In the genomic region with DNA sequence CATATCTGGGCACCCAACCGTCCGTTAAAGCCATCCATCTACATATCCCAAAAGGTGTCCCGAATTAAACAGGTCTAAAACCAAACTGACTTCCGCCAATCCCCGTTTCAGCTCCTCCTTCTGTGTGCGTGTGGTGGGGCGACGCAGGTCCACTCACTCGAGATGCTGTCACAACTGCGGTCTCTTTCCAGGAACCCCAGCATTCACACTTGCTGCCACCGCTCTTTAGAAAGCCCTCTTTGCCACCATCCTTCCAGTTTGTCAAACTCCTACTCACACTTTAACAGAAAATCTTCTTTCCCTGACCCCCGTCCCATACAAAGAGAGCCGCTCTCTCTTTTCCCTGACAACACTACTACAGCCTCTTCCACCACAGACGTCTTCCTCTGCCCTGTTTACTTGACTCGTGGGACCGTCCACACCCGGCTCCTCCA, we compare ENCODE assay signal across 6 cellular contexts. TPM values are rescaled to one million over a fixed set of nuclear protein-coding genes. Genes with fewer than 3 reads are reported as not detected.
DNase-seq lines count a peak whose midpoint lies in the region; TF ChIP-seq lines count a peak whose summit lies in the region.

No MANE protein-coding gene starts in this region.

- no peak overlapping the region for H2AFZ ChIP-seq in neuron (ENCODE audit: low read depth, low read length)

- CTCF ChIA-PET in MCF 10A (lab: Yijun Ruan, JAX), result interaction anchor here (0.6 to 1.9 kb wide), 17 partner anchors 11 to 486 kb away, joined by 3 to 15 read pairs (median 5); partner anchors contain the start of genes SLC25A1 and TSSK2

- H3K27ac ChIP-seq in left ventricle myocardium inferior (replicated peaks), result peak overlapping the region; percentile 78

- no peak for DNase-seq in left ventricle myocardium inferior
- no peak for DNase-seq in cardiac septum (ENCODE audit: low spot score)
- DNase-seq in MCF 10A (ENCODE audit: unreplicated experiment), result no peak
- no peak for DNase-seq in GM13976 (ENCODE audit: low spot score)
- DNase-seq in DMS 273 treated with DMSO at 0.1 percent for 48 hours (lab: John Stamatoyannopoulos, UW), result no peak

- H3K4me1 ChIP-seq in left ventricle myocardium inferior (peaks cover 27% of the 10 kb centered on the region), neuron (ENCODE audit: insufficient read depth, low read length) (peaks cover 4% of the 10 kb centered on the region)

- no peaks in the 10 kb centered on the region for H3K9me3 Mint-ChIP-seq in MCF 10A (ENCODE audit: unreplicated experiment)

- TSS peak; percentile 67 for BruUV-seq in MCF 10A (replicated peaks; lab: Mats Ljungman, UMichigan)

- TF ChIP-seq CTCF in left ventricle myocardium inferior (IDR thresholded peaks at IDR 0.05; ENCODE audit: borderline replicate concordance), result no peak
- no peak for TF ChIP-seq CTCF in MCF 10A (IDR thresholded peaks at IDR 0.05; ENCODE audit: unreplicated experiment)
- TF ChIP-seq CTCF in GM13976 (IDR thresholded peaks at IDR 0.05; ENCODE audit: borderline replicate concordance, control extremely low read depth, extremely low read depth, insufficient read depth, missing control alignments), result no peak

- peaks cover 38% of the 10 kb centered on the region for H3K36me3 ChIP-seq in left ventricle myocardium inferior
- H3K36me3 ChIP-seq in neuron (ENCODE audit: insufficient read depth, low read length), result peaks cover 36% of the 10 kb centered on the region

- POLR2A ChIA-PET in MCF 10A (lab: Yijun Ruan, JAX), result interaction anchor here (0.5 to 2.9 kb wide), 17 partner anchors 9 to 399 kb away, joined by 3 to 30 read pairs (median 5); partner anchors contain the start of genes CDC45, CLTCL1, DGCR2 and HIRA

- H3K27me3 ChIP-seq in left ventricle myocardium inferior (ENCODE audit: low read depth), result peaks cover 21% of the 10 kb centered on the region
- peaks cover 30% of the 10 kb centered on the region for H3K27me3 ChIP-seq in neuron (ENCODE audit: insufficient read depth, low read length)

- H3K4me3 ChIP-seq in left ventricle myocardium inferior (peak overlapping the region; percentile 87), neuron (ENCODE audit: low read length) (peak overlapping the region; percentile 96)

- H3K9me3 ChIP-seq in left ventricle myocardium inferior (replicated peaks), result no peaks in the 10 kb centered on the region
- peaks cover 4% of the 10 kb centered on the region for H3K9me3 ChIP-seq in neuron (ENCODE audit: low read length)

- in situ Hi-C loops in GM13976 (cut with MboI; ENCODE audit: low sequenced_read_pairs, unreplicated experiment), result no loop called here

- intact Hi-C loops in left ventricle myocardium inferior (cut with micrococcal nuclease) (no loop called here), cardiac septum (cut with DNase I) (loop anchor here (1.0 to 10.0 kb wide), 5 partner anchors 22 to 491 kb away; partner anchors contain the start of genes CDC45, DGCR2, SLC25A1 and UFD1), MCF 10A (cut with micrococcal nuclease) (loop anchor here (1.0 kb wide), 1 partner anchor 335 kb away; the partner anchor contains the start of genes CDC45 and UFD1)

- peak overlapping the region; percentile 99 for H3K27ac Mint-ChIP-seq in MCF 10A (ENCODE audit: low read depth, unreplicated experiment)

- H3K27me3 Mint-ChIP-seq in MCF 10A (ENCODE audit: insufficient read depth, unreplicated experiment), result no peaks in the 10 kb centered on the region

- H3K4me1 Mint-ChIP-seq in MCF 10A (ENCODE audit: insufficient read depth, unreplicated experiment), result peaks cover 11% of the 10 kb centered on the region

- H3K36me3 Mint-ChIP-seq in MCF 10A (ENCODE audit: insufficient read depth, unreplicated experiment), result peaks cover 38% of the 10 kb centered on the region

- peak overlapping the region; percentile 100 for H3K4me3 Mint-ChIP-seq in MCF 10A (ENCODE audit: unreplicated experiment)

RNA-seq across cellular contexts. Expression of gene ESS2, which starts 0.5 kb away (rescaled TPM):
- total RNA-seq in left ventricle myocardium inferior (9.5 TPM), cardiac septum (11.0 TPM), MCF 10A (2022) (12.4 and 18.1 TPM in 2 replicates)

RNA-seq across cellular contexts. Expression of gene GSC2, which starts 6.1 kb away (rescaled TPM):
- not detected for total RNA-seq in left ventricle myocardium inferior
- total RNA-seq in cardiac septum, result not detected
- not detected in 2 replicates for total RNA-seq in MCF 10A (2022)

RNA-seq across cellular contexts. Expression of gene TSSK2, which starts 12.9 kb away (rescaled TPM):
- not detected for total RNA-seq in left ventricle myocardium inferior
- not detected for total RNA-seq in cardiac septum
- not detected in 2 replicates for total RNA-seq in MCF 10A (2022)

RNA-seq across cellular contexts. Expression of gene DGCR2, which starts 21.8 kb away (rescaled TPM):
- total RNA-seq in left ventricle myocardium inferior, result 33.0 TPM
- 35.2 TPM for total RNA-seq in cardiac septum
- 41.2 and 50.1 TPM in 2 replicates for total RNA-seq in MCF 10A (2022)

RNA-seq across cellular contexts. Expression of gene SLC25A1, which starts 34.6 kb away (rescaled TPM):
- 20.9 TPM for total RNA-seq in left ventricle myocardium inferior
- total RNA-seq in cardiac septum, result 22.2 TPM
- total RNA-seq in MCF 10A (2022), result 41.0 and 53.9 TPM in 2 replicates
